ENCODE assay signal across 27 cellular contexts in genomic region chr3:65246561-65246960, GRCh38.
"Had no signal": no experiment of that assay in that cellular context is flagged by ENCODE, and none has a peak within 500 bp of the region (broad histone marks: within the 10 kb centered on the region; RNA-seq: fewer than 3 reads in every experiment).

No MANE protein-coding gene starts in this region.

- H3K4me3 Mint-ChIP-seq: activated CD8-positive, alpha-beta T cell treated with anti-CD3 and anti-CD28 coated beads, Interleukin-2, amount 10 ng/mL, durations not matched to agents 7 days and 5 days; activated naive CD4-positive, alpha-beta T cell treated with anti-CD3 and anti-CD28 coated beads, Interleukin-2, amount 50 U/mL, for 24 hours; natural killer cell treated with Interleukin-12 subunit alpha and Interleukin-12 subunit beta and Interleukin-15 and Interleukin-18, amount 100 ng/mL, for 72 hours; stimulated activated effector memory CD8-positive, alpha-beta T cell treated with anti-CD3 and anti-CD28 coated beads, Interleukin-12 subunit alpha, Interleukin-12 subunit beta, amount 100 ng/mL, for 72 hours; T-cell; T-helper 2 cell treated with Interferon-gamma antibody and Interleukin-4, amounts not matched to agents 5 μg/mL and 100 μg/mL, for 36 hours had no signal

- H3K4me1 Mint-ChIP-seq: activated naive CD4-positive, alpha-beta T cell treated with anti-CD3 and anti-CD28 coated beads, Interleukin-2, amount 50 U/mL, for 24 hours; stimulated activated effector memory CD8-positive, alpha-beta T cell treated with anti-CD3 and anti-CD28 coated beads, Interleukin-12 subunit alpha, Interleukin-12 subunit beta, amount 100 ng/mL, for 72 hours; T-cell had no signal

- H3K4me1 ChIP-seq: ascending aorta, gastrocnemius medialis, left lung, right lobe of liver, stomach had no signal

- H3K27ac Mint-ChIP-seq: activated CD8-positive, alpha-beta T cell treated with anti-CD3 and anti-CD28 coated beads, Interleukin-2, amount 10 ng/mL, durations not matched to agents 7 days and 5 days; activated naive CD4-positive, alpha-beta T cell treated with anti-CD3 and anti-CD28 coated beads, Interleukin-2, amount 50 U/mL, for 24 hours; natural killer cell treated with Interleukin-12 subunit alpha and Interleukin-12 subunit beta and Interleukin-15 and Interleukin-18, amount 100 ng/mL, for 72 hours; stimulated activated effector memory CD8-positive, alpha-beta T cell treated with anti-CD3 and anti-CD28 coated beads, Interleukin-12 subunit alpha, Interleukin-12 subunit beta, amount 100 ng/mL, for 72 hours; T-cell; T-helper 2 cell treated with Interferon-gamma antibody and Interleukin-4, amounts not matched to agents 5 μg/mL and 100 μg/mL, for 36 hours had no signal

- ATAC-seq: activated CD8-positive, alpha-beta T cell treated with anti-CD3 and anti-CD28 coated beads, Interleukin-2, amount 10 ng/mL, durations not matched to agents 7 days and 5 days; gastrocnemius medialis; left lung; natural killer cell treated with Interleukin-12 subunit alpha and Interleukin-12 subunit beta and Interleukin-15 and Interleukin-18, amount 100 ng/mL, for 72 hours; right lobe of liver; stimulated activated effector memory CD8-positive, alpha-beta T cell treated with anti-CD3 and anti-CD28 coated beads, Interleukin-12 subunit alpha, Interleukin-12 subunit beta, amount 100 ng/mL, for 72 hours; T-cell had no signal

- H3K27me3 Mint-ChIP-seq: activated naive CD4-positive, alpha-beta T cell treated with anti-CD3 and anti-CD28 coated beads, Interleukin-2, amount 50 U/mL, for 24 hours; natural killer cell treated with Interleukin-12 subunit alpha and Interleukin-12 subunit beta and Interleukin-15 and Interleukin-18, amount 100 ng/mL, for 72 hours; T-cell had no signal

- H3K4me3 ChIP-seq: ascending aorta, esophagus muscularis mucosa, gastrocnemius medialis, left lung, ovary, right lobe of liver, skin epidermis, stomach, suprapubic skin, upper lobe of left lung had no signal

- DNase-seq: activated CD4-positive, alpha-beta T cell treated with anti-CD3 and anti-CD28 coated beads for 1 hour; activated CD4-positive, alpha-beta T cell treated with anti-CD3 and anti-CD28 coated beads, Interleukin-2, amount 50 U/mL, for 1 hour; activated CD8-positive, alpha-beta T cell treated with anti-CD3 and anti-CD28 coated beads, Interleukin-2, amount 10 ng/mL, durations not matched to agents 7 days and 5 days; activated gamma-delta T cell treated with Interleukin-2 at 50 U/mL for 16 hours; activated T-cell treated with anti-CD3 and anti-CD28 coated beads, Interleukin-2, amount 50 U/mL, for 1 hour; central memory CD4-positive, alpha-beta T cell; dermis blood vessel endothelial cell; effector memory CD4-positive, alpha-beta T cell; gastrocnemius medialis; head of caudate nucleus; islet precursor cell; left lung; mammary epithelial cell; ovary; right lobe of liver; stimulated activated CD4-positive, alpha-beta T cell treated with anti-CD3 and anti-CD28 coated beads, Interleukin-2, amount 100 ng/mL, for 24 hours; stomach; T-cell; upper lobe of left lung had no signal

- H3K36me3 Mint-ChIP-seq: activated naive CD4-positive, alpha-beta T cell treated with anti-CD3 and anti-CD28 coated beads, Interleukin-2, amount 50 U/mL, for 24 hours; natural killer cell treated with Interleukin-12 subunit alpha and Interleukin-12 subunit beta and Interleukin-15 and Interleukin-18, amount 100 ng/mL, for 72 hours; stimulated activated effector memory CD8-positive, alpha-beta T cell treated with anti-CD3 and anti-CD28 coated beads, Interleukin-12 subunit alpha, Interleukin-12 subunit beta, amount 100 ng/mL, for 72 hours; T-cell had no signal

- H3K27ac ChIP-seq: ascending aorta, esophagus muscularis mucosa, gastrocnemius medialis, left lung, ovary, right lobe of liver, skin epidermis, stomach, suprapubic skin, upper lobe of left lung had no signal

- H3K27me3 ChIP-seq: ascending aorta, esophagus muscularis mucosa, gastrocnemius medialis, left lung, ovary, right lobe of liver, stomach, suprapubic skin, upper lobe of left lung had no signal

- H3K36me3 ChIP-seq: ascending aorta, esophagus muscularis mucosa, gastrocnemius medialis, left lung, ovary, right lobe of liver, stomach, suprapubic skin, upper lobe of left lung had no signal
